Comparison of ENCODE assay signal across 9 cellular contexts in genomic region chr2:58594175-58594574, GRCh38.
DNase-seq lines count a peak whose midpoint lies in the region; ATAC-seq, FAIRE-seq and TF ChIP-seq lines count a peak whose summit lies in the region.
"Had no signal": no experiment of that assay in that cellular context is flagged by ENCODE, and none has a peak within 500 bp of the region (broad histone marks: within the 10 kb centered on the region; RNA-seq: fewer than 3 reads in every experiment).

No MANE protein-coding gene starts in this region.

- H3K36me3 Mint-ChIP-seq in chondrocyte (ENCODE audit: low read depth), result no peaks in the 10 kb centered on the region

- POLR2A ChIA-PET in A549 (lab: Yijun Ruan, JAX), result no interaction called here

- no peak for TF ChIP-seq POLR2A in A549 (IDR thresholded peaks at IDR 0.05; ENCODE audit: low read length)

- TF ChIP-seq EP300 in A549 (IDR thresholded peaks at IDR 0.05), result no peak

- no peaks in the 10 kb centered on the region for H3K4me1 ChIP-seq in A549
- no peaks in the 10 kb centered on the region for H3K4me1 ChIP-seq in heart right ventricle
- H3K4me1 ChIP-seq: pancreas had no signal

- no peak overlapping the region for H3K27ac Mint-ChIP-seq in chondrocyte (ENCODE audit: unreplicated experiment)

- no peak for FAIRE-seq in A549 (lab: Jason Lieb, UNC)
- FAIRE-seq: pancreas had no signal

- no peak for TF ChIP-seq RAD21 in A549 (conservative IDR thresholded peaks at IDR 0.05 in 1 of 2, IDR thresholded peaks at IDR 0.05 in 1 of 2)

- H3K27ac ChIP-seq in A549 (no peak overlapping the region), heart right ventricle (no peak overlapping the region)
- H3K27ac ChIP-seq: pancreas had no signal

- no peak overlapping the region for H3K4me3 Mint-ChIP-seq in chondrocyte (ENCODE audit: unreplicated experiment)

- H3K9me3 ChIP-seq in A549, result no peaks in the 10 kb centered on the region
- no peaks in the 10 kb centered on the region for H3K9me3 ChIP-seq in heart right ventricle
- H3K9me3 ChIP-seq: pancreas had no signal

- WGBS in A549 (ENCODE audit: missing lambda C conversion rate), result 21% methylated on average over 4 of the region's 4 CpGs
- WGBS in heart right ventricle, 2 donors, result 37 to 42% methylated on average over 4 of the region's 4 CpGs

- CTCF ChIA-PET in A549 (lab: Yijun Ruan, JAX), result no interaction called here

- no peaks in the 10 kb centered on the region for H3K27me3 Mint-ChIP-seq in chondrocyte (ENCODE audit: low read depth)

- H3K9me3 Mint-ChIP-seq in chondrocyte (ENCODE audit: low read depth), result no peaks in the 10 kb centered on the region

- ATAC-seq in A549 (peak; percentile 52 to 71; a peak in 5 of 6 replicates), heart right ventricle (no peak)
- ATAC-seq: pancreas had no signal

- DNase-seq in A549 (ENCODE audit: low read depth in 1 of 2, low spot score in 1 of 2), result peak; percentile 18 to 22
- DNase-seq in ELR (ENCODE audit: low read depth), result peak; percentile 45
- DNase-seq in NCI-H1105 treated with DMSO at 0.1 percent for 48 hours (lab: John Stamatoyannopoulos, UW), result peak; percentile 35
- DNase-seq in chondrocyte (ENCODE audit: low spot score), result no peak
- DNase-seq in SKM-1 treated with dmso at 0.1 percent for 144 hours (lab: John Stamatoyannopoulos, UW; ENCODE audit: unreplicated experiment), result no peak
- no peak for DNase-seq in stimulated activated CD4-positive, alpha-beta T cell treated with anti-CD3 and anti-CD28 coated beads, Interleukin-2, amount 100 ng/mL, for 24 hours
- DNase-seq in NCI-H526 (lab: John Stamatoyannopoulos, UW), result no peak
- DNase-seq in heart right ventricle, result no peak
- DNase-seq: pancreas had no signal

- no peaks in the 10 kb centered on the region for H3K4me1 Mint-ChIP-seq in chondrocyte (ENCODE audit: low read depth)

- TF ChIP-seq CTCF in A549 (IDR thresholded peaks at IDR 0.05), result no peak
- TF ChIP-seq CTCF in chondrocyte (IDR thresholded peaks at IDR 0.05), result peak; percentile 31
- no peak for TF ChIP-seq CTCF in heart right ventricle (IDR thresholded peaks at IDR 0.05)

- intact Hi-C loops in heart right ventricle (cut with DNase I), result no loop called here

- no peaks in the 10 kb centered on the region for H3K36me3 ChIP-seq in heart right ventricle
- H3K36me3 ChIP-seq: pancreas had no signal

- no peak overlapping the region for H3K4me2 ChIP-seq in A549

- no peak overlapping the region for H3K4me3 ChIP-seq in A549
- no peak overlapping the region for H3K4me3 ChIP-seq in heart right ventricle
- H3K4me3 ChIP-seq: pancreas had no signal

- H3K27me3 ChIP-seq in heart right ventricle, result peaks cover 0 to 3% (median 0%) of the 10 kb centered on the region in 7 donors
- H3K27me3 ChIP-seq: pancreas had no signal

TF ChIP-seq in A549, 52 proteins besides CTCF, POLR2A, EP300 and RAD21:
- TF ChIP-seq ZSCAN20 (CRISPR knock-in tag; IDR thresholded peaks at IDR 0.05) (no peak), REST (IDR thresholded peaks at IDR 0.05) (no peak), FOSB (CRISPR knock-in tag; IDR thresholded peaks at IDR 0.05) (no peak), JUN (IDR thresholded peaks at IDR 0.05) (no peak), HES2 (IDR thresholded peaks at IDR 0.05) (no peak), E2F6 (IDR thresholded peaks at IDR 0.05; ENCODE audit: borderline replicate concordance, low read depth) (no peak)

Comparison
In these comparisons a context has a peak if more than half of its experiments do, and no peak if none do; other contexts are left out.
1. ATAC-seq: peak in A549 (2 of 2); none in heart right ventricle (0 of 8).
2. DNase-seq: peak in A549 (2 of 2), ELR (single experiment) and NCI-H1105 treated with DMSO at 0.1 percent for 48 hours (single experiment); none in chondrocyte (single experiment), SKM-1 treated with dmso at 0.1 percent for 144 hours (single experiment), stimulated activated CD4-positive, alpha-beta T cell treated with anti-CD3 and anti-CD28 coated beads, Interleukin-2, amount 100 ng/mL, for 24 hours (0 of 2), NCI-H526 (0 of 2) and heart right ventricle (0 of 2).